In genomic region chr2:204260162-204260877, GRCh38 we compare ENCODE assay signal across 8 cellular contexts.
DNase-seq lines count a peak whose midpoint lies in the region; ATAC-seq, FAIRE-seq and TF ChIP-seq lines count a peak whose summit lies in the region.

No MANE protein-coding gene starts in this region.

- H3K9me3 ChIP-seq in A549 (no peaks in the 10 kb centered on the region), OCI-LY7 (ENCODE audit: low read length) (no peaks in the 10 kb centered on the region)

- H3K4me3 Mint-ChIP-seq in activated naive CD4-positive, alpha-beta T cell treated with anti-CD3 and anti-CD28 coated beads, Interleukin-2, amount 10 ng/mL, durations not matched to agents 7 days and 5 days = no peak overlapping the region
- H3K4me3 Mint-ChIP-seq in progenitor cell of endocrine pancreas (ENCODE audit: low read depth) = no peak overlapping the region

- CTCF ChIA-PET in A549 (lab: Yijun Ruan, JAX) (interaction anchor here (0.6 to 3.6 kb wide), 45 partner anchors 8 to 1690 kb away, joined by 3 to 37 read pairs (median 4); partner anchors contain the start of gene NRP2), OCI-LY7 (lab: Charles Lee; ENCODE audit: unreplicated experiment) (no interaction called here)
- CTCF ChIA-PET in activated naive CD4-positive, alpha-beta T cell treated with anti-CD3 and anti-CD28 coated beads, Interleukin-2, amount 10 ng/mL, durations not matched to agents 7 days and 5 days (lab: Charles Lee) = interaction anchor here (0.6 to 4.2 kb wide), 22 partner anchors 9 to 1625 kb away, joined by 3 to 31 read pairs (median 4); no protein-coding TSS in a partner anchor

- no peak for TF ChIP-seq EP300 in A549 (IDR thresholded peaks at IDR 0.05)

- POLR2A ChIA-PET in A549 (lab: Yijun Ruan, JAX) = no interaction called here
- POLR2A ChIA-PET in OCI-LY7 (lab: Charles Lee) = interaction anchor here (0.7 to 1.4 kb wide), 2 partner anchors 10 to 19 kb away, joined by 3 to 4 read pairs; no protein-coding TSS in a partner anchor

- no peak overlapping the region for H2AFZ ChIP-seq in OCI-LY7 (ENCODE audit: low read length)

- peak; percentile 79 to 84 for TF ChIP-seq RAD21 in A549 (conservative IDR thresholded peaks at IDR 0.05 in 1 of 2, IDR thresholded peaks at IDR 0.05 in 1 of 2)

- DNase-seq in A549 (ENCODE audit: low read depth in 1 of 2, low spot score in 1 of 2) = peak; percentile 63 to 70
- peak; percentile 14 for DNase-seq in GM12891 (ENCODE audit: insufficient read length, low spot score)
- DNase-seq in HT1080 (ENCODE audit: low read depth) = peak; percentile 56
- peak; percentile 56 for DNase-seq in OCI-LY7 (ENCODE audit: low spot score)
- DNase-seq in activated naive CD4-positive, alpha-beta T cell treated with anti-CD3 and anti-CD28 coated beads, Interleukin-2, amount 10 ng/mL, durations not matched to agents 7 days and 5 days = peak; percentile 68
- DNase-seq in glomerular visceral epithelial cell (ENCODE audit: extremely low spot score) = peak; percentile 67
- peak; percentile 63 for DNase-seq in progenitor cell of endocrine pancreas (ENCODE audit: low spot score, unreplicated experiment)
- DNase-seq in cortex of kidney (lab: John Stamatoyannopoulos, UW) = no peak

- peak; percentile 77 to 97; a peak in 4 of 6 replicates for ATAC-seq in A549

- H3K36me3 ChIP-seq in OCI-LY7 (ENCODE audit: insufficient read depth, low read length) = no peaks in the 10 kb centered on the region

- TF ChIP-seq POLR2A in A549 (IDR thresholded peaks at IDR 0.05; ENCODE audit: low read length) (no peak), GM12891 (IDR thresholded peaks at IDR 0.05; ENCODE audit: low read depth, low read length) (no peak)

- no peaks in the 10 kb centered on the region for H3K9me3 Mint-ChIP-seq in activated naive CD4-positive, alpha-beta T cell treated with anti-CD3 and anti-CD28 coated beads, Interleukin-2, amount 10 ng/mL, durations not matched to agents 7 days and 5 days
- no peaks in the 10 kb centered on the region for H3K9me3 Mint-ChIP-seq in progenitor cell of endocrine pancreas (ENCODE audit: low read depth)

- H3K36me3 Mint-ChIP-seq in activated naive CD4-positive, alpha-beta T cell treated with anti-CD3 and anti-CD28 coated beads, Interleukin-2, amount 10 ng/mL, durations not matched to agents 7 days and 5 days = no peaks in the 10 kb centered on the region
- no peaks in the 10 kb centered on the region for H3K36me3 Mint-ChIP-seq in progenitor cell of endocrine pancreas (ENCODE audit: insufficient read depth)

- no TSS peak for BruUV-seq in OCI-LY7 (replicated peaks; lab: Mats Ljungman, UMichigan)

- TF ChIP-seq CTCF in A549 (IDR thresholded peaks at IDR 0.05) (peak; percentile 89), OCI-LY7 (conservative IDR thresholded peaks at IDR 0.05; ENCODE audit: low read length) (peak; percentile 90), progenitor cell of endocrine pancreas (IDR thresholded peaks at IDR 0.05; ENCODE audit: unreplicated experiment) (peak; percentile 87)

- H3K4me3 ChIP-seq in A549 (no peak overlapping the region), OCI-LY7 (ENCODE audit: low read depth, low read length, poor library complexity, severe bottlenecking) (no peak overlapping the region)

- FAIRE-seq in A549 (lab: Jason Lieb, UNC) = no peak
- no peak for FAIRE-seq in GM12891 (lab: Jason Lieb, UNC)

- no peaks in the 10 kb centered on the region for H4K20me1 ChIP-seq in OCI-LY7 (ENCODE audit: insufficient read depth, low read length)

- H3K4me1 Mint-ChIP-seq in activated naive CD4-positive, alpha-beta T cell treated with anti-CD3 and anti-CD28 coated beads, Interleukin-2, amount 10 ng/mL, durations not matched to agents 7 days and 5 days = no peaks in the 10 kb centered on the region
- H3K4me1 Mint-ChIP-seq in progenitor cell of endocrine pancreas (ENCODE audit: low read depth) = peaks cover 50% of the 10 kb centered on the region

- intact Hi-C loops in OCI-LY7 (cut with micrococcal nuclease; ENCODE audit: unreplicated experiment) = loop anchor here (2.0 kb wide), 1 partner anchor 1420 kb away; no protein-coding TSS in a partner anchor

- H3K27ac ChIP-seq in A549 (no peak overlapping the region), OCI-LY7 (ENCODE audit: low read depth, low read length, poor library complexity, severe bottlenecking) (no peak overlapping the region)

- H3K27me3 Mint-ChIP-seq in activated naive CD4-positive, alpha-beta T cell treated with anti-CD3 and anti-CD28 coated beads, Interleukin-2, amount 10 ng/mL, durations not matched to agents 7 days and 5 days = peaks cover 41% of the 10 kb centered on the region
- H3K27me3 Mint-ChIP-seq in progenitor cell of endocrine pancreas = peaks cover 8% of the 10 kb centered on the region

- H3K4me1 ChIP-seq in A549 (no peaks in the 10 kb centered on the region), OCI-LY7 (ENCODE audit: insufficient read depth, low read length, poor library complexity, severe bottlenecking) (no peaks in the 10 kb centered on the region)

- no peaks in the 10 kb centered on the region for H3K79me2 ChIP-seq in OCI-LY7 (ENCODE audit: insufficient read depth, low read depth, low read length)

- H3K9me2 ChIP-seq in OCI-LY7 (ENCODE audit: insufficient read depth, low read length) = no peaks in the 10 kb centered on the region

- WGBS in A549 (ENCODE audit: missing lambda C conversion rate) = 35% methylated on average over 9 of the region's 9 CpGs

- no peak overlapping the region for H3K27ac Mint-ChIP-seq in activated naive CD4-positive, alpha-beta T cell treated with anti-CD3 and anti-CD28 coated beads, Interleukin-2, amount 10 ng/mL, durations not matched to agents 7 days and 5 days
- H3K27ac Mint-ChIP-seq in progenitor cell of endocrine pancreas = peak overlapping the region; percentile 51

- H3K4me2 ChIP-seq in A549 (no peak overlapping the region), OCI-LY7 (ENCODE audit: low read length) (no peak overlapping the region)

TF ChIP-seq in A549, 52 proteins besides CTCF, POLR2A, EP300 and RAD21:
- TF ChIP-seq HOXB13 (CRISPR knock-in tag; IDR thresholded peaks at IDR 0.05; ENCODE audit: low read depth) = no peak
- TF ChIP-seq SMC3 (IDR thresholded peaks at IDR 0.05) = peak; percentile 80
- TF ChIP-seq HDAC2 (IDR thresholded peaks at IDR 0.05) = no peak

TF ChIP-seq in GM12891, 5 proteins besides CTCF, POLR2A, EP300 and RAD21:
- no peak for TF ChIP-seq TAF1 (IDR thresholded peaks at IDR 0.05; ENCODE audit: low read depth, low read length)
- TF ChIP-seq POLR2AphosphoS5 (IDR thresholded peaks at IDR 0.05; ENCODE audit: low read depth, low read length) = no peak
- TF ChIP-seq POU2F2 (IDR thresholded peaks at IDR 0.05; ENCODE audit: low read depth, low read length) = no peak
- no peak for TF ChIP-seq SPI1 (IDR thresholded peaks at IDR 0.05; ENCODE audit: low read depth, low read length)
- TF ChIP-seq PAX5 (IDR thresholded peaks at IDR 0.05; ENCODE audit: insufficient read depth, low read length, severe bottlenecking) = no peak
